ENCODE assay signal across 8 cellular contexts in genomic region chr6:47573109-47573508, GRCh38.
"Had no signal": no experiment of that assay in that cellular context is flagged by ENCODE, and none has a peak within 500 bp of the region (broad histone marks: within the 10 kb centered on the region; RNA-seq: fewer than 3 reads in every experiment).

No MANE protein-coding gene starts in this region.

- FAIRE-seq: H1, HTR-8/SVneo had no signal

- H3K4me2 ChIP-seq: GM23338, KMS-11 had no signal

- ATAC-seq: GM23338 had no signal

- DNase-seq: H9, HCEC 1CT, HFFc6, KBM-7 had no signal

- H3K4me3 ChIP-seq: GM23338 had no signal

- H2AFZ ChIP-seq: GM23338 had no signal

- H3K27ac ChIP-seq: KMS-11 had no signal

- H3K9ac ChIP-seq: KMS-11 had no signal
